ENCODE assay signal across 26 cellular contexts in genomic region chr15:33256874-33257273, GRCh38.
"Had no signal": no experiment of that assay in that cellular context is flagged by ENCODE, and none has a peak within 500 bp of the region (broad histone marks: within the 10 kb centered on the region; RNA-seq: fewer than 3 reads in every experiment).

No MANE protein-coding gene starts in this region.

- H3K4me3 ChIP-seq: left ventricle myocardium inferior, lung, ovary, right atrium auricular region, right lobe of liver, skin epidermis, stomach, testis, thyroid gland, transverse colon, upper lobe of left lung, vagina had no signal

- H3K27ac Mint-ChIP-seq: mesothelial cell of epicardium; naive B cell; natural killer cell; nephron progenitor cell; progenitor cell of endocrine pancreas; stimulated activated naive B cell treated with anti-CD40 and anti-IgM and Interleukin-4, amounts not matched to agents 10 μg/mL and 1 μg/mL and 100 μg/mL, for 72 hours had no signal

- H3K4me1 Mint-ChIP-seq: mesothelial cell of epicardium; naive B cell; natural killer cell; nephron progenitor cell; stimulated activated naive B cell treated with anti-CD40 and anti-IgM and Interleukin-4, amounts not matched to agents 10 μg/mL and 1 μg/mL and 100 μg/mL, for 72 hours had no signal

- H3K9me3 ChIP-seq: left ventricle myocardium inferior, ovary, right atrium auricular region, right lobe of liver, stomach, testis, thyroid gland, transverse colon, upper lobe of left lung, vagina had no signal

- H3K36me3 Mint-ChIP-seq: mesothelial cell of epicardium; naive B cell; natural killer cell; stimulated activated naive B cell treated with anti-CD40 and anti-IgM and Interleukin-4, amounts not matched to agents 10 μg/mL and 1 μg/mL and 100 μg/mL, for 72 hours had no signal

- ATAC-seq: natural killer cell; right lobe of liver; stimulated activated naive B cell treated with anti-CD40 and anti-IgM and Interleukin-4, amounts not matched to agents 10 μg/mL and 1 μg/mL and 100 μg/mL, for 72 hours; stimulated activated naive CD8-positive, alpha-beta T cell treated with anti-CD3 and anti-CD28 coated beads, Interleukin-15, Interleukin-2, amounts not matched to agents 100 U/mL and 50 U/mL, for 24 hours had no signal

- DNase-seq: hippocampal formation; islet precursor cell; left ventricle myocardium inferior; mesendoderm; naive B cell; natural killer cell; nephron progenitor cell; ovary; right lobe of liver; stimulated activated CD4-positive, alpha-beta T cell treated with anti-CD3 and anti-CD28 coated beads, Interleukin-12 subunit alpha, Interleukin-12 subunit beta, amount 100 ng/mL, for 4 hours; stimulated activated CD4-positive, alpha-beta T cell treated with anti-CD3 and anti-CD28 coated beads, Interleukin-15, amount 100 ng/mL, for 24 hours; stimulated activated CD4-positive, alpha-beta T cell treated with anti-CD3 and anti-CD28 coated beads, Interleukin-2, amount 100 ng/mL, for 24 hours; stimulated activated CD4-positive, alpha-beta T cell treated with anti-CD3 and anti-CD28 coated beads, Interleukin-4, amount 100 ng/mL, for 1 hour; stimulated activated naive B cell treated with anti-CD40 and anti-IgM and Interleukin-4, amounts not matched to agents 10 μg/mL and 1 μg/mL and 100 μg/mL, for 72 hours; stimulated activated naive CD8-positive, alpha-beta T cell treated with anti-CD3 and anti-CD28 coated beads, Interleukin-15, Interleukin-2, amounts not matched to agents 100 U/mL and 50 U/mL, for 24 hours; stomach; testis; thyroid gland; transverse colon; upper lobe of left lung had no signal

- H3K9me3 Mint-ChIP-seq: natural killer cell had no signal

- H3K4me3 Mint-ChIP-seq: mesothelial cell of epicardium; naive B cell; natural killer cell; nephron progenitor cell; stimulated activated naive B cell treated with anti-CD40 and anti-IgM and Interleukin-4, amounts not matched to agents 10 μg/mL and 1 μg/mL and 100 μg/mL, for 72 hours had no signal

- H3K27ac ChIP-seq: left ventricle myocardium inferior, ovary, right atrium auricular region, right lobe of liver, skin epidermis, stomach, testis, thyroid gland, transverse colon, upper lobe of left lung, vagina had no signal

- H3K27me3 ChIP-seq: ovary, right atrium auricular region, right lobe of liver, testis, thyroid gland, upper lobe of left lung, vagina had no signal

- H3K36me3 ChIP-seq: left ventricle myocardium inferior, ovary, right atrium auricular region, right lobe of liver, stomach, thyroid gland, transverse colon, upper lobe of left lung, vagina had no signal

- H3K4me1 ChIP-seq: left ventricle myocardium inferior, right atrium auricular region, right lobe of liver, stomach, testis, thyroid gland, transverse colon, upper lobe of left lung, vagina had no signal
